ENCODE assay signal across 31 cellular contexts in genomic region chr4:7410470-7410869, GRCh38. TPM values are rescaled to one million over a fixed set of nuclear protein-coding genes. Genes with fewer than 3 reads are reported as not detected.
A peak's percentile ranks its signal among the peaks of the same experiment; 100 is the strongest.
DNase-seq lines count a peak whose midpoint lies in the region; ATAC-seq and TF ChIP-seq lines count a peak whose summit lies in the region.
"Had no signal": no experiment of that assay in that cellular context is flagged by ENCODE, and none has a peak within 500 bp of the region (broad histone marks: within the 10 kb centered on the region; RNA-seq: fewer than 3 reads in every experiment).

No MANE protein-coding gene starts in this region.

- peak; percentile 65 for ATAC-seq in gastroesophageal sphincter
- ATAC-seq: activated T-helper 17 cell treated with anti-CD3 and anti-CD28 coated beads, Interleukin-2, amount 50 U/mL, for 72 hours; gastrocnemius medialis; left colon; sciatic nerve; T-cell had no signal

- H2BK5ac ChIP-seq in trophoblast cell (ENCODE audit: low read depth, low read length, poor library complexity) = no peak overlapping the region

- DNase-seq in H7 (peak; percentile 1), NCI-H2029 treated with DMSO at 0.1 percent for 48 hours (lab: John Stamatoyannopoulos, UW) (peak; percentile 22), trophoblast cell (no peak), hypothalamus (lab: John Stamatoyannopoulos, UW) (no peak), MV-4-11 (lab: John Stamatoyannopoulos, UW) (no peak)
- DNase-seq in activated CD4-positive, alpha-beta T cell treated with anti-CD3 and anti-CD28 coated beads, Interleukin-2, amount 50 U/mL, for 1 hour = no peak
- DNase-seq: activated CD4-positive, alpha-beta T cell treated with anti-CD3 and anti-CD28 coated beads for 4 hours; activated naive CD4-positive, alpha-beta T cell treated with anti-CD3 and anti-CD28 coated beads, Interleukin-2, amount 50 U/mL, for 16 hours; brain microvascular endothelial cell; DND-41; gastrocnemius medialis; GF-D8; hippocampal formation; mesendoderm; NCI-H524 treated with DMSO at 0.1 percent for 48 hours; stimulated activated CD4-positive, alpha-beta T cell treated with anti-CD3 and anti-CD28 coated beads, Interleukin-4, amount 100 ng/mL, for 1 hour; WERI-Rb-1 had no signal

- H3K27me3 ChIP-seq in H7 (ENCODE audit: control insufficient read depth, insufficient read depth, low read length) (peaks cover 25% of the 10 kb centered on the region), gastroesophageal sphincter (no peaks in the 10 kb centered on the region), trophoblast cell (ENCODE audit: insufficient read depth, low read length) (no peaks in the 10 kb centered on the region)
- H3K27me3 ChIP-seq: BLaER1 treated with 17β-estradiol and CSF1 and Interleukin-3, amounts not matched to agents 10 nM and 100 nM; Peyer's patch; thyroid gland had no signal

- H3K36me3 ChIP-seq in H7 (replicated peaks; ENCODE audit: control insufficient read depth, insufficient read depth, low read length) = no peaks in the 10 kb centered on the region
- no peaks in the 10 kb centered on the region for H3K36me3 ChIP-seq in gastroesophageal sphincter
- no peaks in the 10 kb centered on the region for H3K36me3 ChIP-seq in trophoblast cell (ENCODE audit: control insufficient read depth in 1 of 2, insufficient read depth in 2 of 2, low read length in 2 of 2)
- H3K36me3 ChIP-seq: brain microvascular endothelial cell, gastrocnemius medialis, neutrophil, Peyer's patch, prostate gland, stomach, thyroid gland, WERI-Rb-1 had no signal

- H2BK12ac ChIP-seq in trophoblast cell (ENCODE audit: low read length) = no peak overlapping the region

- no peak overlapping the region for H2AK5ac ChIP-seq in trophoblast cell (ENCODE audit: low read length)

- no peak for TF ChIP-seq CTCF in gastroesophageal sphincter (IDR thresholded peaks at IDR 0.05)

- no peak overlapping the region for H3K4ac ChIP-seq in trophoblast cell (ENCODE audit: low read depth, low read length)

- peak overlapping the region; percentile 33 for H3K23ac ChIP-seq in trophoblast cell (ENCODE audit: low read length)

- H4K91ac ChIP-seq in trophoblast cell (ENCODE audit: low read depth, low read length) = no peak overlapping the region

- TF ChIP-seq POLR2A in gastroesophageal sphincter (IDR thresholded peaks at IDR 0.05) = no peak

- TF ChIP-seq EP300 in gastroesophageal sphincter (IDR thresholded peaks at IDR 0.05) = no peak

- H3K18ac ChIP-seq in trophoblast cell (ENCODE audit: low read length) = no peak overlapping the region

- H3K9ac ChIP-seq in trophoblast cell (ENCODE audit: low read length) = no peak overlapping the region
- H3K9ac ChIP-seq: BLaER1 treated with 17β-estradiol and CSF1 and Interleukin-3, amounts not matched to agents 10 nM and 100 nM had no signal

- 14% methylated on average over 1 of the region's 1 CpG; no CpG with 5 or more reads in 1 of the 2 donors for WGBS in gastroesophageal sphincter (ENCODE audit: low coverage in 1 of 2), 2 donors
- WGBS in trophoblast cell (ENCODE audit: extremely low coverage, insufficient coverage, insufficient read length) = no CpG with 5 or more reads among the region's 1 CpG

- H2AFZ ChIP-seq in trophoblast cell (ENCODE audit: insufficient read depth, low read length, poor library complexity) = no peak overlapping the region

- no peak overlapping the region for H3K4me2 ChIP-seq in trophoblast cell (ENCODE audit: low read length)
- H3K4me2 ChIP-seq: BLaER1 treated with 17β-estradiol and CSF1 and Interleukin-3, amounts not matched to agents 10 nM and 100 nM had no signal

- H3K4me3 ChIP-seq in H7 (ENCODE audit: insufficient read depth, low read depth, low read length) (no peak overlapping the region), gastroesophageal sphincter (no peak overlapping the region), trophoblast cell (ENCODE audit: low read depth, low read length) (no peak overlapping the region)
- H3K4me3 ChIP-seq: BLaER1 treated with 17β-estradiol and CSF1 and Interleukin-3, amounts not matched to agents 10 nM and 100 nM; dorsolateral prefrontal cortex; gastrocnemius medialis; Peyer's patch; prostate gland; stomach; thyroid gland had no signal

- H3K79me2 ChIP-seq in trophoblast cell (ENCODE audit: control insufficient read depth, insufficient read depth, low read length, poor library complexity) = no peaks in the 10 kb centered on the region

- H3K27ac ChIP-seq in gastroesophageal sphincter = peak overlapping the region; percentile 35 to 82 (median 63)
- H3K27ac ChIP-seq in trophoblast cell (ENCODE audit: low read depth, low read length) = no peak overlapping the region
- H3K27ac ChIP-seq: BLaER1 treated with 17β-estradiol and CSF1 and Interleukin-3, amounts not matched to agents 10 nM and 100 nM; brain microvascular endothelial cell; dorsolateral prefrontal cortex; gastrocnemius medialis; neutrophil; Peyer's patch; prostate gland; stomach; thyroid gland; WERI-Rb-1 had no signal

- H3K4me1 ChIP-seq in gastroesophageal sphincter (peaks cover 0 to 34% (median 4%) of the 10 kb centered on the region in 3 donors), trophoblast cell (ENCODE audit: control insufficient read depth in 1 of 2, insufficient read depth in 2 of 2, low read length in 2 of 2) (no peaks in the 10 kb centered on the region)
- H3K4me1 ChIP-seq: Peyer's patch, prostate gland, thyroid gland had no signal

- no peak overlapping the region for H4K12ac ChIP-seq in trophoblast cell (ENCODE audit: low read depth, low read length)

- no peaks in the 10 kb centered on the region for H3K79me1 ChIP-seq in trophoblast cell (ENCODE audit: low read length)

- H3K9me3 ChIP-seq in gastroesophageal sphincter (peaks cover 0 to 32% (median 0%) of the 10 kb centered on the region in 3 donors), trophoblast cell (ENCODE audit: insufficient read depth, low read depth, low read length) (peaks cover 3% of the 10 kb centered on the region)
- H3K9me3 ChIP-seq: gastrocnemius medialis, neutrophil, prostate gland, thyroid gland had no signal

- no peak overlapping the region for H4K8ac ChIP-seq in trophoblast cell (ENCODE audit: low read depth, low read length)

- no peak overlapping the region for H2BK120ac ChIP-seq in trophoblast cell (ENCODE audit: insufficient read depth, low read length, poor library complexity)

- H3K14ac ChIP-seq in trophoblast cell (ENCODE audit: low read length) = no peak overlapping the region

RNA-seq across cellular contexts. Expression of gene PSAPL1, which starts 24.3 kb away (rescaled TPM):
- 0.14 and 0.22 TPM in 2 replicates for total RNA-seq in H7 (2014; rRNA removed; shearing (Covaris generic))
- under 1 TPM in 1 of 4 donors, not detected in 3; 0.15 TPM for total RNA-seq in gastroesophageal sphincter
- polyA plus RNA-seq in trophoblast cell (2013) = not detected in 2 replicates
- total RNA-seq: activated T-helper 17 cell treated with anti-CD3 and anti-CD28 coated beads, Interleukin-2, amount 50 U/mL, for 72 hours; chondrocyte; dorsolateral prefrontal cortex; fibroblast of lung; gastrocnemius medialis; left colon; Peyer's patch; T-cell; thyroid gland had no signal
- polyA plus RNA-seq: fibroblast of lung had no signal

Comparison
In these comparisons a context has a peak if more than half of its experiments do, and no peak if none do; other contexts are left out.
1. DNase-seq: peak in H7 (single experiment) and NCI-H2029 treated with DMSO at 0.1 percent for 48 hours (single experiment); none in trophoblast cell (0 of 2), hypothalamus (0 of 51), activated CD4-positive, alpha-beta T cell treated with anti-CD3 and anti-CD28 coated beads, Interleukin-2, amount 50 U/mL, for 1 hour (single experiment) and MV-4-11 (single experiment).